ENCODE assay signal across 1 cellular context in the genomic region with DNA sequence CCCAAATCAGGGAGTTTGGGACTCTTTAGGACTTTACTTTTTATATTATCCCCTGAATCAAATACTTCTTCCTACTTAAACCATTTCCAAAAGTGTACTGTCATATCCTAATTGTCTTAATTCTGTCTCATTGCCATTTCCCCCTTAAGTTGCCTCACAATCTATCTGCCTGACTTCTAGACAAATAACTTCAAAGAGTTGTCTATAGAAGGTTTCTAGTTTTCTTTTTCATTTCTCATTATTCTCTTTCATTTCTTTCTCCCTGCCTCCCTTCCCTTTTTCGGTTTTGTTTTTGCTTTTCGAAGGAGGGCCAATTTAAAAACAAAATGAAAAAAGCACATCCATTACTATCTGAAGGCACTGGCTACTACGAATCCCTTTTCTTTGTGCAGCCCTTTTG.
TF ChIP-seq lines count a peak whose summit lies in the region.

No MANE protein-coding gene starts in this region.

TF ChIP-seq in WTC11, 78 proteins besides CTCF, POLR2A, EP300 and RAD21 (continued from another document):
- TF ChIP-seq, protein P1, sequence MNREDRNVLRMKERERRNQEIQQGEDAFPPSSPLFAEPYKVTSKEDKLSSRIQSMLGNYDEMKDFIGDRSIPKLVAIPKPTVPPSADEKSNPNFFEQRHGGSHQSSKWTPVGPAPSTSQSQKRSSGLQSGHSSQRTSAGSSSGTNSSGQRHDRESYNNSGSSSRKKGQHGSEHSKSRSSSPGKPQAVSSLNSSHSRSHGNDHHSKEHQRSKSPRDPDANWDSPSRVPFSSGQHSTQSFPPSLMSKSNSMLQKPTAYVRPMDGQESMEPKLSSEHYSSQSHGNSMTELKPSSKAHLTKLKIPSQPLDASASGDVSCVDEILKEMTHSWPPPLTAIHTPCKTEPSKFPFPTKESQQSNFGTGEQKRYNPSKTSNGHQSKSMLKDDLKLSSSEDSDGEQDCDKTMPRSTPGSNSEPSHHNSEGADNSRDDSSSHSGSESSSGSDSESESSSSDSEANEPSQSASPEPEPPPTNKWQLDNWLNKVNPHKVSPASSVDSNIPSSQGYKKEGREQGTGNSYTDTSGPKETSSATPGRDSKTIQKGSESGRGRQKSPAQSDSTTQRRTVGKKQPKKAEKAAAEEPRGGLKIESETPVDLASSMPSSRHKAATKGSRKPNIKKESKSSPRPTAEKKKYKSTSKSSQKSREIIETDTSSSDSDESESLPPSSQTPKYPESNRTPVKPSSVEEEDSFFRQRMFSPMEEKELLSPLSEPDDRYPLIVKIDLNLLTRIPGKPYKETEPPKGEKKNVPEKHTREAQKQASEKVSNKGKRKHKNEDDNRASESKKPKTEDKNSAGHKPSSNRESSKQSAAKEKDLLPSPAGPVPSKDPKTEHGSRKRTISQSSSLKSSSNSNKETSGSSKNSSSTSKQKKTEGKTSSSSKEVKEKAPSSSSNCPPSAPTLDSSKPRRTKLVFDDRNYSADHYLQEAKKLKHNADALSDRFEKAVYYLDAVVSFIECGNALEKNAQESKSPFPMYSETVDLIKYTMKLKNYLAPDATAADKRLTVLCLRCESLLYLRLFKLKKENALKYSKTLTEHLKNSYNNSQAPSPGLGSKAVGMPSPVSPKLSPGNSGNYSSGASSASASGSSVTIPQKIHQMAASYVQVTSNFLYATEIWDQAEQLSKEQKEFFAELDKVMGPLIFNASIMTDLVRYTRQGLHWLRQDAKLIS (CRISPR knock-in tag; IDR thresholded peaks at IDR 0.05; ENCODE audit: borderline replicate concordance), result no peak
- TF ChIP-seq JAZF1 (CRISPR knock-in tag; IDR thresholded peaks at IDR 0.05), result no peak
